ENCODE assay signal across 11 cellular contexts in the genomic region with DNA sequence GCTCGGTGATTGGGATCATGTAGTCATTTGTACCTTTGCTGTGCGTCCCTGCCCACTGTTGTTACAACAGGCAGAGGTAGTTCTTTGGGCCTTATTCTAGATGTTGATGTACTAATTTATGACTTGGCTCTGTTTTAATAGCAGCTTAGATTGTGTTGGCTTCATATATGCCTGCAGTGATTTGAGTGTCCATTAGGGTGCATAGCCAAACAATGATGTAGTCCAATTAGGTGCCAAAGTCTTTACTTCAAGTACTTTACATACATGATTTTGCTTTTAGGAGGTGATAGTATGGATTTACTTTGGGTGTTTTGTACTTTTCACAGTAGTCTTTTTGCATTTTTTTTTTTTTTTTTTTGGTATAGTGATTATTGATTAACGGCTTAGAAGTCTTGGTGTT. TPM values are rescaled to one million over a fixed set of nuclear protein-coding genes. Genes with fewer than 3 reads are reported as not detected.
DNase-seq lines count a peak whose midpoint lies in the region; TF ChIP-seq lines count a peak whose summit lies in the region.
"Had no signal": no experiment of that assay in that cellular context is flagged by ENCODE, and none has a peak within 500 bp of the region (broad histone marks: within the 10 kb centered on the region; RNA-seq: fewer than 3 reads in every experiment).

No MANE protein-coding gene starts in this region.

- CTCF ChIA-PET in A673 (lab: Charles Lee): no interaction called here

- 97 to 100% methylated on average over 1 to 3 of the region's 3 CpGs for WGBS in endodermal cell (ENCODE audit: insufficient coverage in 1 of 2, insufficient read length in 1 of 2), 2 experiments

- peaks cover 39% of the 10 kb centered on the region for H3K4me1 Mint-ChIP-seq in endodermal cell

- no peak overlapping the region for H3K27ac Mint-ChIP-seq in endodermal cell
- H3K27ac Mint-ChIP-seq: activated CD8-positive, alpha-beta memory T cell treated with anti-CD3 and anti-CD28 coated beads, Interleukin-2, amount 10 ng/mL, durations not matched to agents 7 days and 5 days; stimulated activated naive B cell treated with anti-CD40 and anti-IgM and Interleukin-4, amounts not matched to agents 10 μg/mL and 1 μg/mL and 100 μg/mL, for 72 hours had no signal

- intact Hi-C loops in A673 (cut with micrococcal nuclease; ENCODE audit: unreplicated experiment): no loop called here

- H3K9ac ChIP-seq in endodermal cell (ENCODE audit: extremely low read depth, low read length, poor library complexity, severe bottlenecking): no peak overlapping the region

- peak; percentile 39 for DNase-seq in A673 (ENCODE audit: low spot score)
- peak; percentile 86 for DNase-seq in DMS114 treated with DMSO at 0.1 percent for 48 hours (lab: John Stamatoyannopoulos, UW; ENCODE audit: unreplicated experiment)
- DNase-seq in NCI-H128 (lab: John Stamatoyannopoulos, UW; ENCODE audit: unreplicated experiment): peak; percentile 50
- no peak for DNase-seq in endodermal cell
- DNase-seq in EL: no peak
- no peak for DNase-seq in NCI-H526 (lab: John Stamatoyannopoulos, UW)
- DNase-seq in COR-L47 (lab: John Stamatoyannopoulos, UW): no peak
- no peak for DNase-seq in NCI-H510A treated with DMSO at 0.1 percent for 48 hours (lab: John Stamatoyannopoulos, UW)
- DNase-seq: activated CD8-positive, alpha-beta memory T cell treated with anti-CD3 and anti-CD28 coated beads, Interleukin-2, amount 10 ng/mL, durations not matched to agents 7 days and 5 days; stimulated activated CD4-positive, alpha-beta T cell treated with anti-CD3 and anti-CD28 coated beads, Interleukin-4, amount 100 ng/mL, for 24 hours; stimulated activated naive B cell treated with anti-CD40 and anti-IgM and Interleukin-4, amounts not matched to agents 10 μg/mL and 1 μg/mL and 100 μg/mL, for 72 hours had no signal

- H3K4me1 ChIP-seq in A673 (ENCODE audit: insufficient read depth, low read length, poor library complexity, severe bottlenecking): peaks cover 15% of the 10 kb centered on the region
- H3K4me1 ChIP-seq in endodermal cell (ENCODE audit: control insufficient read depth, insufficient read depth, low read length): no peaks in the 10 kb centered on the region

- POLR2A ChIA-PET in A673 (lab: Charles Lee; ENCODE audit: low non-redundant PET): no interaction called here

- no TSS peak for BruUV-seq in A673 (replicated peaks; lab: Mats Ljungman, UMichigan)

- H3K36me3 Mint-ChIP-seq in endodermal cell (ENCODE audit: low read depth): peaks cover 9% of the 10 kb centered on the region

- H3K27me3 Mint-ChIP-seq in endodermal cell (ENCODE audit: insufficient read depth): no peaks in the 10 kb centered on the region
- H3K27me3 Mint-ChIP-seq: activated CD8-positive, alpha-beta memory T cell treated with anti-CD3 and anti-CD28 coated beads, Interleukin-2, amount 10 ng/mL, durations not matched to agents 7 days and 5 days; stimulated activated naive B cell treated with anti-CD40 and anti-IgM and Interleukin-4, amounts not matched to agents 10 μg/mL and 1 μg/mL and 100 μg/mL, for 72 hours had no signal

- H3K4me3 Mint-ChIP-seq in endodermal cell: no peak overlapping the region
- H3K4me3 Mint-ChIP-seq: activated CD8-positive, alpha-beta memory T cell treated with anti-CD3 and anti-CD28 coated beads, Interleukin-2, amount 10 ng/mL, durations not matched to agents 7 days and 5 days; stimulated activated naive B cell treated with anti-CD40 and anti-IgM and Interleukin-4, amounts not matched to agents 10 μg/mL and 1 μg/mL and 100 μg/mL, for 72 hours had no signal

- peak; percentile 34 for TF ChIP-seq CTCF in A673 (conservative IDR thresholded peaks at IDR 0.05; ENCODE audit: low read depth, low read length)
- peak; percentile 35 for TF ChIP-seq CTCF in endodermal cell (conservative IDR thresholded peaks at IDR 0.05)

- no peaks in the 10 kb centered on the region for H3K27me3 ChIP-seq in A673 (replicated peaks; ENCODE audit: insufficient read depth, low read depth, low read length, poor library complexity)
- no peaks in the 10 kb centered on the region for H3K27me3 ChIP-seq in endodermal cell (ENCODE audit: control insufficient read depth, insufficient read depth, low read length, poor library complexity, severe bottlenecking)

- H3K9me3 Mint-ChIP-seq in endodermal cell: no peaks in the 10 kb centered on the region
- H3K9me3 Mint-ChIP-seq: stimulated activated naive B cell treated with anti-CD40 and anti-IgM and Interleukin-4, amounts not matched to agents 10 μg/mL and 1 μg/mL and 100 μg/mL, for 72 hours had no signal

- H3K4me3 ChIP-seq in A673 (ENCODE audit: low read depth, low read length, poor library complexity, severe bottlenecking) (no peak overlapping the region), endodermal cell (ENCODE audit: low read length) (no peak overlapping the region)

- H3K36me3 ChIP-seq in A673 (ENCODE audit: insufficient read depth, low read length, poor library complexity, severe bottlenecking) (no peaks in the 10 kb centered on the region), endodermal cell (ENCODE audit: control insufficient read depth, insufficient read depth, low read length) (peaks cover 18% of the 10 kb centered on the region)

- H3K27ac ChIP-seq in A673 (ENCODE audit: low read depth, low read length, poor library complexity, severe bottlenecking) (no peak overlapping the region), endodermal cell (ENCODE audit: low read depth, low read length) (no peak overlapping the region)

- H3K9me3 ChIP-seq in A673 (ENCODE audit: low read depth, low read length, poor library complexity, severe bottlenecking) (no peaks in the 10 kb centered on the region), endodermal cell (ENCODE audit: control insufficient read depth, low read length) (no peaks in the 10 kb centered on the region)

RNA-seq across cellular contexts. Expression of gene PPP6R3, which starts 46.4 kb away (rescaled TPM):
- total RNA-seq in A673 (2021) (153 and 158 TPM in 2 replicates), endodermal cell (100 to 1,000 TPM; 118 to 136 TPM)
- 83.3 TPM for polyA plus RNA-seq in endodermal cell (2013, experiment 1 of 2)
- polyA plus RNA-seq in endodermal cell (2013, experiment 2 of 2): 88.5 TPM

Comparison
In these comparisons a context has a peak if more than half of its experiments do, and no peak if none do; other contexts are left out.
1. DNase-seq: peak in A673 (single experiment), DMS114 treated with DMSO at 0.1 percent for 48 hours (single experiment) and NCI-H128 (single experiment); none in endodermal cell (single experiment), EL (single experiment), NCI-H526 (0 of 2), COR-L47 (single experiment) and NCI-H510A treated with DMSO at 0.1 percent for 48 hours (single experiment).